10 cellular contexts compared by ENCODE assay signal in genomic region chr6:158040804-158041347, GRCh38. TPM values are rescaled to one million over a fixed set of nuclear protein-coding genes. Genes with fewer than 3 reads are reported as not detected.
DNase-seq lines count a peak whose midpoint lies in the region; ATAC-seq and TF ChIP-seq lines count a peak whose summit lies in the region.
"Had no signal": no experiment of that assay in that cellular context is flagged by ENCODE, and none has a peak within 500 bp of the region (broad histone marks: within the 10 kb centered on the region; RNA-seq: fewer than 3 reads in every experiment).

No MANE protein-coding gene starts in this region.

- peak overlapping the region; percentile 91 for H3K27ac ChIP-seq in cingulate gyrus (ENCODE audit: low read depth, low read length)

- TF ChIP-seq CTCF in mesothelial cell of epicardium (IDR thresholded peaks at IDR 0.05; ENCODE audit: unreplicated experiment) = no peak

- peaks cover 0 to 5% of the 10 kb centered on the region in 2 donors for H3K9me3 Mint-ChIP-seq in stimulated activated naive CD8-positive, alpha-beta T cell treated with anti-CD3 and anti-CD28 coated beads, Interleukin-15, amount 100 ng/mL, for 72 hours
- peaks cover 5% of the 10 kb centered on the region for H3K9me3 Mint-ChIP-seq in mesothelial cell of epicardium

- peak; percentile 5 for ATAC-seq in stimulated activated naive CD8-positive, alpha-beta T cell treated with anti-CD3 and anti-CD28 coated beads, Interleukin-15, Interleukin-2, amounts not matched to agents 100 U/mL and 50 U/mL, for 24 hours
- no peak for ATAC-seq in stimulated activated naive CD8-positive, alpha-beta T cell treated with anti-CD3 and anti-CD28 coated beads, Interleukin-15, amount 100 ng/mL, for 72 hours
- ATAC-seq in GM21619 (IDR thresholded peaks at IDR 0.05; ENCODE audit: unreplicated experiment) = no peak

- peak overlapping the region in 1 of 2 donors; percentile 81 for H3K27ac Mint-ChIP-seq in stimulated activated naive CD8-positive, alpha-beta T cell treated with anti-CD3 and anti-CD28 coated beads, Interleukin-15, amount 100 ng/mL, for 72 hours
- H3K27ac Mint-ChIP-seq in mesothelial cell of epicardium = peak overlapping the region; percentile 88

- peaks cover 19% of the 10 kb centered on the region for H3K36me3 Mint-ChIP-seq in mesothelial cell of epicardium

- no peaks in the 10 kb centered on the region for H3K27me3 Mint-ChIP-seq in stimulated activated naive CD8-positive, alpha-beta T cell treated with anti-CD3 and anti-CD28 coated beads, Interleukin-15, amount 100 ng/mL, for 72 hours
- no peaks in the 10 kb centered on the region for H3K27me3 Mint-ChIP-seq in mesothelial cell of epicardium (ENCODE audit: low read depth)

- DNase-seq in stimulated activated naive CD8-positive, alpha-beta T cell treated with anti-CD3 and anti-CD28 coated beads, Interleukin-15, Interleukin-2, amounts not matched to agents 100 U/mL and 50 U/mL, for 24 hours = no peak
- DNase-seq in stimulated activated naive CD8-positive, alpha-beta T cell treated with anti-CD3 and anti-CD28 coated beads, Interleukin-15, amount 100 ng/mL, for 72 hours = no peak
- DNase-seq in mesothelial cell of epicardium (ENCODE audit: low spot score in 2 of 2, unreplicated experiment in 2 of 2) = no peak
- no peak for DNase-seq in SIG-M5 (lab: John Stamatoyannopoulos, UW)
- DNase-seq in epidermal melanocyte (ENCODE audit: insufficient read length, low spot score) = no peak
- no peak for DNase-seq in NCI-H1105 (lab: John Stamatoyannopoulos, UW)
- DNase-seq: C1 segment of cervical spinal cord, NCI-H2227 treated with DMSO at 0.1 percent for 48 hours had no signal

- H3K4me3 Mint-ChIP-seq in stimulated activated naive CD8-positive, alpha-beta T cell treated with anti-CD3 and anti-CD28 coated beads, Interleukin-15, amount 100 ng/mL, for 72 hours = no peak overlapping the region
- H3K4me3 Mint-ChIP-seq in mesothelial cell of epicardium = no peak overlapping the region

- peaks cover 52% of the 10 kb centered on the region for H3K4me1 Mint-ChIP-seq in stimulated activated naive CD8-positive, alpha-beta T cell treated with anti-CD3 and anti-CD28 coated beads, Interleukin-15, amount 100 ng/mL, for 72 hours
- H3K4me1 Mint-ChIP-seq in mesothelial cell of epicardium = peaks cover 57% of the 10 kb centered on the region

RNA-seq across cellular contexts. Expression of gene SYNJ2, which starts 59.2 kb away (rescaled TPM):
- 39.6 to 42.7 TPM (median 41.0 TPM) in 3 replicates for total RNA-seq in mesothelial cell of epicardium
